18 cellular contexts compared by ENCODE assay signal in the genomic region with DNA sequence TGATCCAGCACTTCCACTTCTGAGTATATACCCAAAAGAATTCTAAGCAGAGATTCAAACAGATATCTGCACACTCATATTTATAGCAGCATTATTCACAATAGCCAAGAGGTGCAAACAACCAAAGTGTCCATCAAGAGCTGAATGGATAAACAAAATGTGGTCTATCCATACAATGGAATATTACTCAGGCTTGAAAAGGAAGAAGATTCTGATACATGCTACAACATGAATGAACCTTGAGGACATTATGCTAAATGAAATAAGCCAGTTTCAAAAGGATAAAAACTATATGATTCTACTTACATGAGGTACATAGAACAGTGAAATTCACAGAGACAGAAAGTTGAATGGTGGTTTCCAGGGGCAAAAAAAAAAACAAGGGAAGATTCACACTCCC.
A peak's percentile ranks its signal among the peaks of the same experiment; 100 is the strongest.
DNase-seq lines count a peak whose midpoint lies in the region; ATAC-seq and TF ChIP-seq lines count a peak whose summit lies in the region.
"Had no signal": no experiment of that assay in that cellular context is flagged by ENCODE, and none has a peak within 500 bp of the region (broad histone marks: within the 10 kb centered on the region; RNA-seq: fewer than 3 reads in every experiment).

No MANE protein-coding gene starts in this region.

- H3K9me3 Mint-ChIP-seq in natural killer cell (no peaks in the 10 kb centered on the region), immature natural killer cell (peaks cover 0 to 2% (median 0%) of the 10 kb centered on the region in 6 donors)
- H3K9me3 Mint-ChIP-seq in natural killer cell treated with Interleukin-12 subunit alpha and Interleukin-12 subunit beta and Interleukin-15 and Interleukin-18, amount 100 ng/mL, for 72 hours: no peaks in the 10 kb centered on the region
- H3K9me3 Mint-ChIP-seq: CD4-positive, alpha-beta T cell; CD8-positive, alpha-beta T cell had no signal

- H3K23ac ChIP-seq in trophoblast cell (ENCODE audit: low read length): no peak overlapping the region

- H3K27me3 ChIP-seq in MM.1S (replicated peaks; ENCODE audit: insufficient read depth, low read length) (no peaks in the 10 kb centered on the region), osteoblast (ENCODE audit: insufficient read depth, low read length) (peaks cover 43% of the 10 kb centered on the region), trophoblast cell (ENCODE audit: insufficient read depth, low read length) (no peaks in the 10 kb centered on the region)
- H3K27me3 ChIP-seq: BLaER1 treated with 17β-estradiol and CSF1 and Interleukin-3, amounts not matched to agents 10 nM and 100 nM had no signal

- H3K4ac ChIP-seq in trophoblast cell (ENCODE audit: low read depth, low read length): no peak overlapping the region

- H4K91ac ChIP-seq in trophoblast cell (ENCODE audit: low read depth, low read length): no peak overlapping the region

- H3K27ac Mint-ChIP-seq in natural killer cell: peak overlapping the region; percentile 19 to 51
- H3K27ac Mint-ChIP-seq in natural killer cell treated with Interleukin-12 subunit alpha and Interleukin-12 subunit beta and Interleukin-15 and Interleukin-18, amount 100 ng/mL, for 72 hours: no peak overlapping the region
- H3K27ac Mint-ChIP-seq in immature natural killer cell: peak overlapping the region in 4 of 6 donors; percentile 46 to 88 (median 80)
- H3K27ac Mint-ChIP-seq: B cell; CD4-positive, alpha-beta T cell; CD8-positive, alpha-beta T cell had no signal

- H3K4me1 Mint-ChIP-seq in natural killer cell: peaks cover 8 to 15% of the 10 kb centered on the region in 2 donors
- H3K4me1 Mint-ChIP-seq in natural killer cell treated with Interleukin-12 subunit alpha and Interleukin-12 subunit beta and Interleukin-15 and Interleukin-18, amount 100 ng/mL, for 72 hours (ENCODE audit: low read depth in 2 of 2): peaks cover 12 to 14% of the 10 kb centered on the region in 2 donors
- peaks cover 0 to 18% of the 10 kb centered on the region in 2 donors for H3K4me1 Mint-ChIP-seq in immature natural killer cell
- H3K4me1 Mint-ChIP-seq: B cell had no signal

- H3K14ac ChIP-seq in trophoblast cell (ENCODE audit: low read length): no peak overlapping the region

- H3K4me3 ChIP-seq in MM.1S (ENCODE audit: low read length) (peak overlapping the region; percentile 30), osteoblast (ENCODE audit: insufficient read depth, low read length) (no peak overlapping the region), trophoblast cell (ENCODE audit: low read depth, low read length) (no peak overlapping the region)
- H3K4me3 ChIP-seq: BLaER1 treated with 17β-estradiol and CSF1 and Interleukin-3, amounts not matched to agents 10 nM and 100 nM had no signal

- no peak for ATAC-seq in natural killer cell
- ATAC-seq in natural killer cell treated with Interleukin-12 subunit alpha and Interleukin-12 subunit beta and Interleukin-15 and Interleukin-18, amount 100 ng/mL, for 72 hours: no peak
- ATAC-seq: CD8-positive, alpha-beta T cell had no signal

- H2AFZ ChIP-seq in MM.1S (ENCODE audit: low read length) (peak overlapping the region; percentile 47; the same call in 1 of the 2 replicates), osteoblast (ENCODE audit: low read length) (no peak overlapping the region), trophoblast cell (ENCODE audit: insufficient read depth, low read length, poor library complexity) (no peak overlapping the region)

- H4K20me1 ChIP-seq in MM.1S (ENCODE audit: insufficient read depth, low read length) (no peaks in the 10 kb centered on the region), osteoblast (ENCODE audit: insufficient read depth, low read length) (no peaks in the 10 kb centered on the region)
- H4K20me1 ChIP-seq: BLaER1 treated with 17β-estradiol and CSF1 and Interleukin-3, amounts not matched to agents 10 nM and 100 nM had no signal

- no peak for TF ChIP-seq CTCF in natural killer cell (IDR thresholded peaks at IDR 0.05)
- no peak for TF ChIP-seq CTCF in MM.1S (IDR thresholded peaks at IDR 0.05; ENCODE audit: low read length)
- no peak for TF ChIP-seq CTCF in osteoblast (IDR thresholded peaks at IDR 0.05; ENCODE audit: extremely low read depth, low read depth, low read length)

- peaks cover 11% of the 10 kb centered on the region for H3F3A ChIP-seq in MM.1S (ENCODE audit: insufficient read depth, low read length)

- peak overlapping the region; percentile 50; the same call in 1 of the 2 replicates for H3K27ac ChIP-seq in MM.1S (ENCODE audit: low read length)
- no peak overlapping the region for H3K27ac ChIP-seq in osteoblast (ENCODE audit: low read depth, low read length)
- H3K27ac ChIP-seq in trophoblast cell (ENCODE audit: low read depth, low read length): no peak overlapping the region
- H3K27ac ChIP-seq: 22Rv1; BLaER1 treated with 17β-estradiol and CSF1 and Interleukin-3, amounts not matched to agents 10 nM and 100 nM; C4-2B had no signal

- H3K9me2 ChIP-seq in MM.1S (replicated peaks; ENCODE audit: insufficient read depth, low read length): no peaks in the 10 kb centered on the region

- intact Hi-C loops in natural killer cell (cut with micrococcal nuclease): no loop called here

- peaks cover 15% of the 10 kb centered on the region for H3K4me1 ChIP-seq in MM.1S (ENCODE audit: low read length)
- H3K4me1 ChIP-seq in osteoblast (ENCODE audit: insufficient read depth, low read length): no peaks in the 10 kb centered on the region
- peaks cover 0 to 2% of the 10 kb centered on the region in 2 experiments for H3K4me1 ChIP-seq in trophoblast cell (ENCODE audit: control insufficient read depth in 1 of 2, insufficient read depth in 2 of 2, low read length in 2 of 2)

- no peak overlapping the region for H2AK5ac ChIP-seq in trophoblast cell (ENCODE audit: low read length)

- peaks cover 6 to 18% of the 10 kb centered on the region in 2 donors for H3K27me3 Mint-ChIP-seq in natural killer cell (ENCODE audit: low read depth in 2 of 2)
- peaks cover 22 to 24% of the 10 kb centered on the region in 2 donors for H3K27me3 Mint-ChIP-seq in natural killer cell treated with Interleukin-12 subunit alpha and Interleukin-12 subunit beta and Interleukin-15 and Interleukin-18, amount 100 ng/mL, for 72 hours
- peaks cover 4 to 6% (median 4%) of the 10 kb centered on the region in 3 donors for H3K27me3 Mint-ChIP-seq in immature natural killer cell (ENCODE audit: low read depth in 3 of 3)

- H3K9me3 ChIP-seq in MM.1S (replicated peaks; ENCODE audit: insufficient read depth, low read length) (no peaks in the 10 kb centered on the region), osteoblast (ENCODE audit: low read depth, low read length) (no peaks in the 10 kb centered on the region), trophoblast cell (ENCODE audit: insufficient read depth, low read depth, low read length) (no peaks in the 10 kb centered on the region)
- H3K9me3 ChIP-seq: BLaER1 treated with 17β-estradiol and CSF1 and Interleukin-3, amounts not matched to agents 10 nM and 100 nM; Caco-2 had no signal

- peak overlapping the region; percentile 79 for H3K4me3 Mint-ChIP-seq in natural killer cell
- H3K4me3 Mint-ChIP-seq in natural killer cell treated with Interleukin-12 subunit alpha and Interleukin-12 subunit beta and Interleukin-15 and Interleukin-18, amount 100 ng/mL, for 72 hours: no peak overlapping the region
- peak overlapping the region in 4 of 5 donors; percentile 8 to 90 (median 76) for H3K4me3 Mint-ChIP-seq in immature natural killer cell
- H3K4me3 Mint-ChIP-seq: B cell; CD4-positive, alpha-beta T cell; CD8-positive, alpha-beta T cell had no signal

- no peaks in the 10 kb centered on the region for H3K79me1 ChIP-seq in trophoblast cell (ENCODE audit: low read length)

- H2BK5ac ChIP-seq in trophoblast cell (ENCODE audit: low read depth, low read length, poor library complexity): no peak overlapping the region

- H3K9ac ChIP-seq in MM.1S (ENCODE audit: low read length) (no peak overlapping the region), trophoblast cell (ENCODE audit: low read length) (no peak overlapping the region)
- H3K9ac ChIP-seq: BLaER1 treated with 17β-estradiol and CSF1 and Interleukin-3, amounts not matched to agents 10 nM and 100 nM had no signal

- H3K79me2 ChIP-seq in MM.1S (ENCODE audit: low read length) (no peaks in the 10 kb centered on the region), osteoblast (ENCODE audit: insufficient read depth, low read length) (no peaks in the 10 kb centered on the region), trophoblast cell (ENCODE audit: control insufficient read depth, insufficient read depth, low read length, poor library complexity) (no peaks in the 10 kb centered on the region)

- H2BK12ac ChIP-seq in trophoblast cell (ENCODE audit: low read length): no peak overlapping the region

- no peak overlapping the region for H2BK120ac ChIP-seq in trophoblast cell (ENCODE audit: insufficient read depth, low read length, poor library complexity)

- H3K36me3 ChIP-seq in MM.1S (replicated peaks; ENCODE audit: insufficient read depth, low read length): no peaks in the 10 kb centered on the region
- no peaks in the 10 kb centered on the region for H3K36me3 ChIP-seq in osteoblast (ENCODE audit: insufficient read depth, low read length)
- H3K36me3 ChIP-seq in trophoblast cell (ENCODE audit: control insufficient read depth in 1 of 2, insufficient read depth in 2 of 2, low read length in 2 of 2): no peaks in the 10 kb centered on the region
- H3K36me3 ChIP-seq: BLaER1 treated with 17β-estradiol and CSF1 and Interleukin-3, amounts not matched to agents 10 nM and 100 nM had no signal

- H3K36me3 Mint-ChIP-seq in natural killer cell (no peaks in the 10 kb centered on the region), immature natural killer cell (no peaks in the 10 kb centered on the region)
- H3K36me3 Mint-ChIP-seq in natural killer cell treated with Interleukin-12 subunit alpha and Interleukin-12 subunit beta and Interleukin-15 and Interleukin-18, amount 100 ng/mL, for 72 hours: no peaks in the 10 kb centered on the region
- H3K36me3 Mint-ChIP-seq: CD8-positive, alpha-beta T cell had no signal

- no peak overlapping the region for H3K18ac ChIP-seq in trophoblast cell (ENCODE audit: low read length)

- H4K12ac ChIP-seq in trophoblast cell (ENCODE audit: low read depth, low read length): no peak overlapping the region

- H3K4me2 ChIP-seq in MM.1S (ENCODE audit: low read depth, low read length) (peak overlapping the region; percentile 86), osteoblast (ENCODE audit: insufficient read depth, low read length) (no peak overlapping the region), trophoblast cell (ENCODE audit: low read length) (no peak overlapping the region)

- H4K8ac ChIP-seq in trophoblast cell (ENCODE audit: low read depth, low read length): no peak overlapping the region

- DNase-seq in natural killer cell (no peak), MM.1S (no peak), immature natural killer cell (no peak), hepatic stellate cell (ENCODE audit: low spot score) (no peak), osteoblast (ENCODE audit: insufficient read length, low spot score, missing footprints) (no peak), trophoblast cell (no peak)
- DNase-seq in natural killer cell treated with Interleukin-12 subunit alpha and Interleukin-12 subunit beta and Interleukin-15 and Interleukin-18, amount 100 ng/mL, for 72 hours (ENCODE audit: low spot score): no peak
- DNase-seq: ACHN; Caco-2; Calu3; CD4-positive, alpha-beta T cell; CD8-positive, alpha-beta T cell; DMS79 treated with DMSO at 0.1 percent for 48 hours; GF-D8 had no signal

Comparison
In these comparisons a context has a peak if more than half of its experiments do, and no peak if none do; other contexts are left out.
1. H3K27ac Mint-ChIP-seq: peak in natural killer cell (2 of 2) and immature natural killer cell (4 of 6); none in natural killer cell treated with Interleukin-12 subunit alpha and Interleukin-12 subunit beta and Interleukin-15 and Interleukin-18, amount 100 ng/mL, for 72 hours (0 of 2).